13 cellular contexts compared by ENCODE assay signal in genomic region chr20:58450259-58450658, GRCh38.
DNase-seq lines count a peak whose midpoint lies in the region; ATAC-seq and TF ChIP-seq lines count a peak whose summit lies in the region.
"Had no signal": no experiment of that assay in that cellular context is flagged by ENCODE, and none has a peak within 500 bp of the region (broad histone marks: within the 10 kb centered on the region; RNA-seq: fewer than 3 reads in every experiment).

No MANE protein-coding gene starts in this region.

- no peak overlapping the region for H3K4me3 Mint-ChIP-seq in mesothelial cell of epicardium
- H3K4me3 Mint-ChIP-seq in activated CD8-positive, alpha-beta T cell treated with anti-CD3 and anti-CD28 coated beads for 36 hours = no peak overlapping the region

- ATAC-seq in GM18502 (IDR thresholded peaks at IDR 0.05; ENCODE audit: poor library complexity, unreplicated experiment) (peak; percentile 70), GM21737 (IDR thresholded peaks at IDR 0.05; ENCODE audit: unreplicated experiment) (peak; percentile 52), HG03571 (IDR thresholded peaks at IDR 0.05; ENCODE audit: unreplicated experiment) (peak; percentile 47)
- ATAC-seq in activated CD8-positive, alpha-beta T cell treated with anti-CD3 and anti-CD28 coated beads for 36 hours = no peak
- ATAC-seq: sciatic nerve had no signal

- H3K9me3 Mint-ChIP-seq in mesothelial cell of epicardium = peaks cover 15% of the 10 kb centered on the region
- H3K9me3 Mint-ChIP-seq in activated CD8-positive, alpha-beta T cell treated with anti-CD3 and anti-CD28 coated beads for 36 hours = peaks cover 9% of the 10 kb centered on the region

- H3K27ac Mint-ChIP-seq in mesothelial cell of epicardium = peak overlapping the region; percentile 30
- no peak overlapping the region for H3K27ac Mint-ChIP-seq in activated CD8-positive, alpha-beta T cell treated with anti-CD3 and anti-CD28 coated beads for 36 hours

- intact Hi-C loops in activated CD8-positive, alpha-beta T cell treated with anti-CD3 and anti-CD28 coated beads for 36 hours (cut with micrococcal nuclease) = no loop called here

- peaks cover 31% of the 10 kb centered on the region for H3K36me3 Mint-ChIP-seq in mesothelial cell of epicardium
- peaks cover 31% of the 10 kb centered on the region for H3K36me3 Mint-ChIP-seq in activated CD8-positive, alpha-beta T cell treated with anti-CD3 and anti-CD28 coated beads for 36 hours (ENCODE audit: low read depth)

- no peak for TF ChIP-seq CTCF in mesothelial cell of epicardium (IDR thresholded peaks at IDR 0.05; ENCODE audit: unreplicated experiment)
- TF ChIP-seq CTCF in activated CD8-positive, alpha-beta T cell treated with anti-CD3 and anti-CD28 coated beads for 36 hours (IDR thresholded peaks at IDR 0.05) = no peak

- POLR2A ChIA-PET in activated CD8-positive, alpha-beta T cell treated with anti-CD3 and anti-CD28 coated beads for 36 hours (lab: Charles Lee) = no interaction called here

- DNase-seq in mesothelial cell of epicardium (ENCODE audit: low spot score in 2 of 2, unreplicated experiment in 2 of 2) (no peak), SIG-M5 (lab: John Stamatoyannopoulos, UW) (no peak), NCI-H2081 treated with DMSO at 0.1 percent for 48 hours (lab: John Stamatoyannopoulos, UW) (no peak), cerebellar nuclear complex (lab: John Stamatoyannopoulos, UW) (no peak)
- DNase-seq in activated CD8-positive, alpha-beta T cell treated with anti-CD3 and anti-CD28 coated beads for 36 hours = no peak
- DNase-seq: activated CD4-positive, alpha-beta T cell treated with anti-CD3 and anti-CD28 coated beads, Interleukin-2, amount 50 U/mL, for 4 hours; NCI-H1048; NCI-H226; OCI-M1 had no signal

- H3K4me1 Mint-ChIP-seq in mesothelial cell of epicardium = peaks cover 14% of the 10 kb centered on the region
- no peaks in the 10 kb centered on the region for H3K4me1 Mint-ChIP-seq in activated CD8-positive, alpha-beta T cell treated with anti-CD3 and anti-CD28 coated beads for 36 hours (ENCODE audit: low read depth)

- no peaks in the 10 kb centered on the region for H3K27me3 Mint-ChIP-seq in mesothelial cell of epicardium (ENCODE audit: low read depth)
- H3K27me3 Mint-ChIP-seq in activated CD8-positive, alpha-beta T cell treated with anti-CD3 and anti-CD28 coated beads for 36 hours = no peaks in the 10 kb centered on the region

- CTCF ChIA-PET in activated CD8-positive, alpha-beta T cell treated with anti-CD3 and anti-CD28 coated beads for 36 hours (lab: Charles Lee) = interaction anchor here (1.6 kb wide), 1 partner anchor 216 kb away, joined by 3 read pairs; no protein-coding TSS in a partner anchor
